9 cellular contexts compared by ENCODE assay signal in the genomic region with DNA sequence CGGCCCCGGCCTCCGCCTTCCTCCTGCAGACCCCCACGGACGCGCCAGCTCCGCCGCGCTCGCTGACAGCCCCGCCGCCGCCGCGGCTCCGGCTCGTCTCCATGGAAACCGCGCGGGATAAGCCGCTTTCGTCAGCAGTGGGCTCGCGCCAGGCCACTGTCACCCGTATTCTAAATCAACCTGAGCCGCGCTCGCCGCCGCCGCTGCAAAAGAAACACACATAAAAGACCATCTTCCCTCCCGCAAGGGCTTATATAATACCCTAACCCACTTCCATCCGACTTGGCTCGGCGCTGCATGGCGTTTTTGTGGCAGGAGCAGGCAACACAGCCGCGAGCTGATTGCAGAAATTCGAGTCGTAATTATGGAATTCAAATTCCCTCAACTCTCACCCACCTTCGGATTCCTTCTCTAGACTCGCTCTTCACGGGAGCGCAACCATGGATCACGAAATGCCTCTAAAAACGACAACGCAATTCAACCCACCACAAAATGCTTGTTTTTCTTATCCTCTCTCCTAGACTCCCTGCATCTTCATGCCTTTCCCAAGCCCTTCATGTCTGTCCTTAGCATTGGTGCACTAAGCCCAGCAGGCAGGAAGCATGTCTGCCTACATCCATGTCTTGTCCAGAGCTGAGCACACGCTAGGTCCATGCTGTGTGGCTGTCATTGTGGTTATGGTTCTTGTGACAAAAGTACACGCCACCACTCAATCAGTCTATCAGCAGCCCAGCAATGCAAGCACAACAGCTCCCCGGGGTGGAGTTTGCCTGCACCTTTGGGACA. TPM values are rescaled to one million over a fixed set of nuclear protein-coding genes. Genes with fewer than 3 reads are reported as not detected.
DNase-seq lines count a peak whose midpoint lies in the region; ATAC-seq lines count a peak whose summit lies in the region.
"Had no signal": no experiment of that assay in that cellular context is flagged by ENCODE, and none has a peak within 500 bp of the region (broad histone marks: within the 10 kb centered on the region; RNA-seq: fewer than 3 reads in every experiment).

A gene with protein sequence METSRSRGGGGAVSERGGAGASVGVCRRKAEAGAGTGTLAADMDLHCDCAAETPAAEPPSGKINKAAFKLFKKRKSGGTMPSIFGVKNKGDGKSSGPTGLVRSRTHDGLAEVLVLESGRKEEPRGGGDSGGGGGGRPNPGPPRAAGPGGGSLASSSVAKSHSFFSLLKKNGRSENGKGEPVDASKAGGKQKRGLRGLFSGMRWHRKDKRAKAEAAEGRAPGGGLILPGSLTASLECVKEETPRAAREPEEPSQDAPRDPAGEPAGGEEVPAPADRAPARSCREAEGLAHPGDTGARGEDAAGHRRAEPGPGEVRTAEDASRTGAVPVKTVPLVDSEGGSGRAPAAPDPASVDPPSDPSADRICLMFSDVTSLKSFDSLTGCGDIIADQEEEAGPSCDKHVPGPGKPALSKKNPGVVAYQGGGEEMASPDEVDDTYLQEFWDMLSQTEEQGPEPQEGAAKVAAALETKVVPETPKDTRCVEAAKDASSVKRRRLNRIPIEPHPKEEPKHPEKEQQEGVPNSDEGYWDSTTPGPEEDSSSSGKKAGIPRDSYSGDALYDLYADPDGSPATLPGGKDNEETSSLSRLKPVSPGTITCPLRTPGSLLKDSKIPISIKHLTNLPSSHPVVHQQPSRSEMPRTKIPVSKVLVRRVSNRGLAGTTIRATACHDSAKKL (minus strand): TSS at position 772 of the 786 bp plus-strand sequence. CDS start 669 bp downstream, at position 103.

- peaks cover 0 to 8% (median 0%) of the 10 kb centered on the region in 5 donors for H3K36me3 Mint-ChIP-seq in naive thymus-derived CD4-positive, alpha-beta T cell
- H3K36me3 Mint-ChIP-seq: CD4-positive, CD25-positive, alpha-beta regulatory T cell had no signal

- POLR2A ChIA-PET in naive thymus-derived CD4-positive, alpha-beta T cell (lab: Charles Lee) = no interaction called here

- peak within 1 kb of the TSS; percentile 32 for H3K4me3 ChIP-seq in ectodermal cell (ENCODE audit: insufficient read depth, low read depth, low read length)
- no peak within 1 kb of the TSS for H3K4me3 ChIP-seq in naive thymus-derived CD4-positive, alpha-beta T cell (ENCODE audit: low read length)

- H3K9me3 Mint-ChIP-seq in naive thymus-derived CD4-positive, alpha-beta T cell = peaks cover 0 to 7% (median 0%) of the 10 kb centered on the region in 11 donors

- H3K4me3 Mint-ChIP-seq in naive thymus-derived CD4-positive, alpha-beta T cell = peak within 1 kb of the TSS; percentile 15 to 82 (median 63)

- peak within 1 kb of the TSS in 3 of 9 donors; percentile 4 to 65 (median 16) for H3K27ac Mint-ChIP-seq in naive thymus-derived CD4-positive, alpha-beta T cell
- H3K27ac Mint-ChIP-seq: CD4-positive, CD25-positive, alpha-beta regulatory T cell had no signal

- H3K4me1 ChIP-seq in ectodermal cell (ENCODE audit: control insufficient read depth, insufficient read depth, low read length) = peaks cover 9% of the 10 kb centered on the region
- peaks cover 0 to 7% of the 10 kb centered on the region in 2 donors for H3K4me1 ChIP-seq in naive thymus-derived CD4-positive, alpha-beta T cell (ENCODE audit: control insufficient read depth in 2 of 2, insufficient read depth in 2 of 2, low read length in 2 of 2)

- peaks cover 45% of the 10 kb centered on the region for H3K27me3 ChIP-seq in ectodermal cell (ENCODE audit: control insufficient read depth, insufficient read depth, low read length, poor library complexity, severe bottlenecking)
- peaks cover 0 to 12% of the 10 kb centered on the region in 2 donors for H3K27me3 ChIP-seq in naive thymus-derived CD4-positive, alpha-beta T cell (ENCODE audit: control insufficient read depth in 2 of 2, insufficient read depth in 2 of 2, low read length in 2 of 2)

- intact Hi-C loops in naive thymus-derived CD4-positive, alpha-beta T cell (cut with micrococcal nuclease) = no loop called here

- ATAC-seq in naive thymus-derived CD4-positive, alpha-beta T cell = no peak
- ATAC-seq in GM21528 (IDR thresholded peaks at IDR 0.05; ENCODE audit: low FRiP score, unreplicated experiment) (no peak), HG03108 (IDR thresholded peaks at IDR 0.05; ENCODE audit: unreplicated experiment) (no peak)

- H3K4me1 Mint-ChIP-seq in naive thymus-derived CD4-positive, alpha-beta T cell = peaks cover 9 to 16% (median 11%) of the 10 kb centered on the region in 7 donors

- H3K27me3 Mint-ChIP-seq in naive thymus-derived CD4-positive, alpha-beta T cell = peaks cover 70 to 74% (median 71%) of the 10 kb centered on the region in 5 donors

- H3K27ac ChIP-seq in ectodermal cell (ENCODE audit: insufficient read depth, low read depth, low read length, poor library complexity, severe bottlenecking) = no peak within 1 kb of the TSS
- no peak within 1 kb of the TSS for H3K27ac ChIP-seq in naive thymus-derived CD4-positive, alpha-beta T cell (ENCODE audit: low read depth, low read length)

- no peaks in the 10 kb centered on the region for H3K9me3 ChIP-seq in ectodermal cell (ENCODE audit: control insufficient read depth, low read length)
- no peaks in the 10 kb centered on the region for H3K9me3 ChIP-seq in naive thymus-derived CD4-positive, alpha-beta T cell (ENCODE audit: control insufficient read depth in 2 of 3, low read length in 3 of 3)

- CTCF ChIA-PET in naive thymus-derived CD4-positive, alpha-beta T cell (lab: Charles Lee) = interaction anchor here (0.6 kb wide), 1 partner anchor 1533 kb away, joined by 3 read pairs; no protein-coding TSS in a partner anchor

- 6% methylated on average over 50 of the region's 50 CpGs for WGBS in ectodermal cell, 2 experiments

- no peaks in the 10 kb centered on the region for H3K36me3 ChIP-seq in ectodermal cell (ENCODE audit: control insufficient read depth, insufficient read depth, low read length)
- H3K36me3 ChIP-seq in naive thymus-derived CD4-positive, alpha-beta T cell (ENCODE audit: control insufficient read depth in 2 of 3, insufficient read depth in 3 of 3, low read length in 3 of 3) = no peaks in the 10 kb centered on the region

- DNase-seq in NCI-H2081 (lab: John Stamatoyannopoulos, UW) (peak; percentile 58 to 66), NCI-H2081 treated with DMSO at 0.1 percent for 48 hours (lab: John Stamatoyannopoulos, UW) (no peak), NCI-H526 treated with DMSO at 0.1 percent for 48 hours (lab: John Stamatoyannopoulos, UW) (peak; percentile 92)
- DNase-seq in naive thymus-derived CD4-positive, alpha-beta T cell = peak in 1 of 9 donors; percentile 8
- no peak for DNase-seq in activated CD4-positive, CD25-positive, alpha-beta regulatory T cell treated with anti-CD3 and anti-CD28 coated beads, Interleukin-2, amount 50 U/mL, for 72 hours
- DNase-seq: CD4-positive, CD25-positive, alpha-beta regulatory T cell had no signal

RNA-seq across cellular contexts. Expression of the gene that starts here (rescaled TPM):
- polyA plus RNA-seq in ectodermal cell (2013, experiment 1 of 4) = 0.35 TPM
- polyA plus RNA-seq in ectodermal cell (2013, experiment 2 of 4) = 0.44 TPM
- polyA plus RNA-seq in ectodermal cell (2013, experiment 3 of 4) = 0.43 TPM
- polyA plus RNA-seq in ectodermal cell (2013, experiment 4 of 4) = 0.57 TPM
- not detected for total RNA-seq in naive thymus-derived CD4-positive, alpha-beta T cell
- polyA plus RNA-seq in naive thymus-derived CD4-positive, alpha-beta T cell = under 1 TPM in 1 of 2 donors, not detected in 1; 0.05 TPM
- total RNA-seq: CD4-positive, CD25-positive, alpha-beta regulatory T cell had no signal
- polyA plus RNA-seq: CD4-positive, CD25-positive, alpha-beta regulatory T cell had no signal

Comparison
In these comparisons a context has a peak if more than half of its experiments do, and no peak if none do; other contexts are left out.
1. DNase-seq: peak in NCI-H2081 (2 of 2) and NCI-H526 treated with DMSO at 0.1 percent for 48 hours (single experiment); none in NCI-H2081 treated with DMSO at 0.1 percent for 48 hours (single experiment) and activated CD4-positive, CD25-positive, alpha-beta regulatory T cell treated with anti-CD3 and anti-CD28 coated beads, Interleukin-2, amount 50 U/mL, for 72 hours (single experiment).